13 cellular contexts compared by ENCODE assay signal in genomic region chr14:61104358-61104757, GRCh38.
A peak's percentile ranks its signal among the peaks of the same experiment; 100 is the strongest.
DNase-seq lines count a peak whose midpoint lies in the region; ATAC-seq and TF ChIP-seq lines count a peak whose summit lies in the region.
"Had no signal": no experiment of that assay in that cellular context is flagged by ENCODE, and none has a peak within 500 bp of the region (broad histone marks: within the 10 kb centered on the region; RNA-seq: fewer than 3 reads in every experiment).

No MANE protein-coding gene starts in this region.

- H3K4me3 Mint-ChIP-seq in HFFc6 = peak overlapping the region; percentile 82
- H3K4me3 Mint-ChIP-seq: activated naive CD8-positive, alpha-beta T cell treated with anti-CD3 and anti-CD28 coated beads for 36 hours had no signal

- 63% methylated on average over 3 of the region's 3 CpGs for WGBS in smooth muscle cell (ENCODE audit: low lambda C conversion rate)

- H3K27me3 ChIP-seq in foreskin keratinocyte (no peaks in the 10 kb centered on the region), smooth muscle cell (ENCODE audit: low read depth) (no peaks in the 10 kb centered on the region)

- no peaks in the 10 kb centered on the region for H3K36me3 ChIP-seq in OCI-LY7 (ENCODE audit: insufficient read depth, low read length)
- no peaks in the 10 kb centered on the region for H3K36me3 ChIP-seq in smooth muscle cell (ENCODE audit: low read depth)
- H3K36me3 ChIP-seq: HAP-1 had no signal

- no TSS peak for BruUV-seq in OCI-LY7 (replicated peaks; lab: Mats Ljungman, UMichigan)

- H3K27ac Mint-ChIP-seq in HFFc6 = peak overlapping the region; percentile 100
- H3K27ac Mint-ChIP-seq: activated naive CD8-positive, alpha-beta T cell treated with anti-CD3 and anti-CD28 coated beads for 36 hours had no signal

- no peaks in the 10 kb centered on the region for H3K9me2 ChIP-seq in OCI-LY7 (ENCODE audit: insufficient read depth, low read length)

- POLR2A ChIA-PET in OCI-LY7 (lab: Charles Lee) = no interaction called here

- H3K36me3 Mint-ChIP-seq in HFFc6 (ENCODE audit: low read depth) = no peaks in the 10 kb centered on the region; the same call in none of the 2 replicates

- no peak for TF ChIP-seq CTCF in HFFc6 (IDR thresholded peaks at IDR 0.05)
- TF ChIP-seq CTCF in OCI-LY7 (conservative IDR thresholded peaks at IDR 0.05; ENCODE audit: low read length) = no peak
- TF ChIP-seq CTCF in foreskin keratinocyte (conservative IDR thresholded peaks at IDR 0.05) = no peak
- TF ChIP-seq CTCF in smooth muscle cell (IDR thresholded peaks at IDR 0.05; ENCODE audit: borderline replicate concordance, insufficient read depth, poor library complexity, severe bottlenecking) = no peak

- H3K4me1 ChIP-seq in OCI-LY7 (ENCODE audit: insufficient read depth, low read length, poor library complexity, severe bottlenecking) = peaks cover 35% of the 10 kb centered on the region
- H3K4me1 ChIP-seq in foreskin keratinocyte = peaks cover 23% of the 10 kb centered on the region
- H3K4me1 ChIP-seq in smooth muscle cell (ENCODE audit: low read depth) = peaks cover 24% of the 10 kb centered on the region
- H3K4me1 ChIP-seq: HAP-1 had no signal

- H4K20me1 ChIP-seq in OCI-LY7 (ENCODE audit: insufficient read depth, low read length) = no peaks in the 10 kb centered on the region
- no peaks in the 10 kb centered on the region for H4K20me1 ChIP-seq in smooth muscle cell (ENCODE audit: low read depth)

- peak overlapping the region; percentile 72 for H3K9ac ChIP-seq in smooth muscle cell (ENCODE audit: low read depth)

- H3K4me2 ChIP-seq in OCI-LY7 (ENCODE audit: low read length) (no peak overlapping the region), smooth muscle cell (peak overlapping the region; percentile 74)

- H2AFZ ChIP-seq in OCI-LY7 (ENCODE audit: low read length) (peak overlapping the region; percentile 55; the same call in 1 of the 2 replicates), smooth muscle cell (ENCODE audit: low read depth) (peak overlapping the region; percentile 67)

- DNase-seq in HFFc6 = no peak
- no peak for DNase-seq in OCI-LY7 (ENCODE audit: low spot score)
- no peak for DNase-seq in foreskin keratinocyte
- no peak for DNase-seq in smooth muscle cell (lab: John Stamatoyannopoulos, UW; ENCODE audit: unreplicated experiment)
- no peak for DNase-seq in NAMALWA (ENCODE audit: low spot score)
- DNase-seq in GF-D8 (lab: John Stamatoyannopoulos, UW) = no peak
- no peak for DNase-seq in HUDEP-2 (lab: John Stamatoyannopoulos, UW; ENCODE audit: unreplicated experiment in 76 of 76)
- DNase-seq: activated CD4-positive, CD25-positive, alpha-beta regulatory T cell treated with anti-CD3 and anti-CD28 coated beads, Interleukin-2, amount 50 U/mL, for 72 hours; activated naive CD8-positive, alpha-beta T cell treated with anti-CD3 and anti-CD28 coated beads for 36 hours; NCI-H1417; OCI-M1; small intestine had no signal

- H3K9me3 Mint-ChIP-seq in HFFc6 = no peaks in the 10 kb centered on the region

- intact Hi-C loops in OCI-LY7 (cut with micrococcal nuclease; ENCODE audit: unreplicated experiment) = no loop called here

- no peaks in the 10 kb centered on the region for H3K79me2 ChIP-seq in OCI-LY7 (ENCODE audit: insufficient read depth, low read depth, low read length)
- H3K79me2 ChIP-seq in smooth muscle cell (ENCODE audit: low read depth) = no peaks in the 10 kb centered on the region

- no peaks in the 10 kb centered on the region for H3F3A ChIP-seq in smooth muscle cell (ENCODE audit: low read depth)

- H3K9me3 ChIP-seq in OCI-LY7 (ENCODE audit: low read length) (0 out of 2 replicates have a peak, but pooled peaks cover 11% of the 10 kb centered on the region), smooth muscle cell (replicated peaks; ENCODE audit: low read depth) (no peaks in the 10 kb centered on the region)
- H3K9me3 ChIP-seq: HAP-1 had no signal

- ATAC-seq in foreskin keratinocyte = no peak

- H3K4me3 ChIP-seq in OCI-LY7 (ENCODE audit: low read depth, low read length, poor library complexity, severe bottlenecking) = no peak overlapping the region
- no peak overlapping the region for H3K4me3 ChIP-seq in smooth muscle cell
- H3K4me3 ChIP-seq: HAP-1 had no signal

- H3K27me3 Mint-ChIP-seq in HFFc6 (ENCODE audit: insufficient read depth) = peaks cover 2% of the 10 kb centered on the region; the same call in 1 of the 2 replicates
- H3K27me3 Mint-ChIP-seq: activated naive CD8-positive, alpha-beta T cell treated with anti-CD3 and anti-CD28 coated beads for 36 hours had no signal

- peaks cover 72% of the 10 kb centered on the region for H3K4me1 Mint-ChIP-seq in HFFc6 (ENCODE audit: low read depth)

- CTCF ChIA-PET in OCI-LY7 (lab: Charles Lee; ENCODE audit: unreplicated experiment) = no interaction called here

- H3K27ac ChIP-seq in OCI-LY7 (ENCODE audit: low read depth, low read length, poor library complexity, severe bottlenecking) (no peak overlapping the region), foreskin keratinocyte (peak overlapping the region; percentile 87), smooth muscle cell (ENCODE audit: low read depth) (peak overlapping the region; percentile 92)
